Comparison of ENCODE assay signal across 8 cellular contexts in genomic region chr10:67884313-67884841, GRCh38. TPM values are rescaled to one million over a fixed set of nuclear protein-coding genes. Genes with fewer than 3 reads are reported as not detected.
DNase-seq lines count a peak whose midpoint lies in the region; ATAC-seq lines count a peak whose summit lies in the region.

SIRT1 (plus strand) TSS chr10:67884656; CDS start chr10:67884722, 66 bp downstream.

- no peaks in the 10 kb centered on the region for H3K9me3 Mint-ChIP-seq in memory B cell

- H3K27me3 ChIP-seq in effector memory CD4-positive, alpha-beta T cell (replicated peaks; ENCODE audit: control insufficient read depth, insufficient read depth, low read length, poor library complexity, severe bottlenecking) = no peaks in the 10 kb centered on the region

- peak within 1 kb of the TSS; percentile 72 for H3K4me3 ChIP-seq in effector memory CD4-positive, alpha-beta T cell (ENCODE audit: insufficient read depth, low read depth, low read length, poor library complexity, severe bottlenecking)

- peaks cover 13% of the 10 kb centered on the region for H3K4me1 Mint-ChIP-seq in memory B cell

- peaks cover 13% of the 10 kb centered on the region for H3K4me1 ChIP-seq in effector memory CD4-positive, alpha-beta T cell (ENCODE audit: control insufficient read depth, insufficient read depth, low read length, poor library complexity, severe bottlenecking)

- peaks cover 9% of the 10 kb centered on the region for H3K36me3 Mint-ChIP-seq in memory B cell

- no peaks in the 10 kb centered on the region for H3K27me3 Mint-ChIP-seq in memory B cell

- DNase-seq in COR-L47 (lab: John Stamatoyannopoulos, UW) (peak; percentile 86), HT-29 (ENCODE audit: low spot score) (peak; percentile 94), memory B cell (ENCODE audit: low spot score in 2 of 2) (peak; percentile 86 to 95)
- peak; percentile 89 for DNase-seq in NK-92 treated with Interleukin-12 subunit alpha and Interleukin-12 subunit beta, amount 100 ng/mL, for 24 hours (lab: John Stamatoyannopoulos, UW)
- DNase-seq in activated CD8-positive, alpha-beta memory T cell treated with anti-CD3 and anti-CD28 coated beads for 4 hours (ENCODE audit: low read depth in 2 of 2) = peak; percentile 91 to 94
- DNase-seq in effector memory CD4-positive, alpha-beta T cell = peak; percentile 89 to 90 (median 89)
- DNase-seq in stimulated activated CD8-positive, alpha-beta memory T cell treated with anti-CD3 and anti-CD28 coated beads, Interleukin-12 subunit alpha, Interleukin-12 subunit beta, amount 100 ng/mL, for 1 hour (ENCODE audit: low read depth) = peak; percentile 95

- peaks cover 26% of the 10 kb centered on the region for H3K36me3 ChIP-seq in effector memory CD4-positive, alpha-beta T cell (ENCODE audit: control insufficient read depth, insufficient read depth, low read length)

- peak within 1 kb of the TSS; percentile 98 for H3K27ac Mint-ChIP-seq in memory B cell

- peak; percentile 79 for ATAC-seq in GM21360 (IDR thresholded peaks at IDR 0.05; ENCODE audit: unreplicated experiment)
- peak; percentile 79 for ATAC-seq in memory B cell (ENCODE audit: low read depth)

- no peaks in the 10 kb centered on the region for H3K9me3 ChIP-seq in effector memory CD4-positive, alpha-beta T cell (ENCODE audit: control insufficient read depth, low read length)

- H3K27ac ChIP-seq in effector memory CD4-positive, alpha-beta T cell (ENCODE audit: insufficient read depth, low read length, poor library complexity, severe bottlenecking) = peak within 1 kb of the TSS; percentile 78

- H3K4me3 Mint-ChIP-seq in memory B cell = peak within 1 kb of the TSS; percentile 97

RNA-seq across cellular contexts. Expression of gene SIRT1, which starts in this region (rescaled TPM):
- total RNA-seq in HT-29 (2014; rRNA removed; shearing (Covaris generic)) = 3.6 and 5.4 TPM in 2 replicates

Comparison
In these comparisons a context has a peak if more than half of its experiments do, and no peak if none do; other contexts are left out.
1. Peak in every context shown above with its lines: DNase-seq, ATAC-seq, H3K4me3 ChIP-seq and H3K27ac ChIP-seq.